ENCODE assay signal across 7 cellular contexts in genomic region chr15:65184305-65184943, GRCh38. TPM values are rescaled to one million over a fixed set of nuclear protein-coding genes. Genes with fewer than 3 reads are reported as not detected.
DNase-seq lines count a peak whose midpoint lies in the region; ATAC-seq and TF ChIP-seq lines count a peak whose summit lies in the region.

No MANE protein-coding gene starts in this region.

- H3K4me1 ChIP-seq in thymus (ENCODE audit: control insufficient read depth, insufficient read depth, low read length), result peaks cover 3% of the 10 kb centered on the region

- DNase-seq in NCI-H82 treated with DMSO at 0.1 percent for 48 hours (lab: John Stamatoyannopoulos, UW; ENCODE audit: unreplicated experiment) (peak; percentile 14), fibroblast of gingiva (ENCODE audit: low read depth) (peak; percentile 61), natural killer cell (peak; percentile 43)
- DNase-seq in activated T-cell treated with anti-CD3 and anti-CD28 coated beads, Interleukin-2, amount 50 U/mL, for 24 hours, result peak; percentile 64

- H3K9me3 Mint-ChIP-seq in activated T-cell treated with anti-CD3 and anti-CD28 coated beads, Interleukin-2, amount 50 U/mL, for 24 hours, result no peaks in the 10 kb centered on the region
- no peaks in the 10 kb centered on the region for H3K9me3 Mint-ChIP-seq in natural killer cell

- H3K4me1 Mint-ChIP-seq in activated T-cell treated with anti-CD3 and anti-CD28 coated beads, Interleukin-2, amount 50 U/mL, for 24 hours (ENCODE audit: low read depth), result peaks cover 33% of the 10 kb centered on the region
- H3K4me1 Mint-ChIP-seq in natural killer cell, result peaks cover 26 to 31% of the 10 kb centered on the region in 2 donors

- no peaks in the 10 kb centered on the region for H3K9me3 ChIP-seq in thymus (ENCODE audit: control insufficient read depth)

- H3K27me3 Mint-ChIP-seq in activated T-cell treated with anti-CD3 and anti-CD28 coated beads, Interleukin-2, amount 50 U/mL, for 24 hours, result no peaks in the 10 kb centered on the region
- no peaks in the 10 kb centered on the region for H3K27me3 Mint-ChIP-seq in natural killer cell (ENCODE audit: low read depth in 2 of 2)

- H3K36me3 ChIP-seq in thymus (ENCODE audit: control insufficient read depth, insufficient read depth), result no peaks in the 10 kb centered on the region

- intact Hi-C loops in natural killer cell (cut with micrococcal nuclease), result loop anchor here (2.0 to 10.0 kb wide), 3 partner anchors 50 to 200 kb away; partner anchors contain the start of genes PARP16 and PDCD7

- peak overlapping the region; percentile 97 for H3K4me3 Mint-ChIP-seq in activated T-cell treated with anti-CD3 and anti-CD28 coated beads, Interleukin-2, amount 50 U/mL, for 24 hours
- H3K4me3 Mint-ChIP-seq in natural killer cell, result peak overlapping the region; percentile 93

- ATAC-seq in GM18502 (IDR thresholded peaks at IDR 0.05; ENCODE audit: poor library complexity, unreplicated experiment) (peak; percentile 23), HG02840 (IDR thresholded peaks at IDR 0.05; ENCODE audit: low FRiP score, unreplicated experiment) (peak; percentile 17), natural killer cell (peak in 2 of 3 donors; percentile 2 to 5)

- peak overlapping the region; percentile 96 for H3K27ac ChIP-seq in thymus (ENCODE audit: low read depth)

- peak overlapping the region; percentile 95 for H3K27ac Mint-ChIP-seq in activated T-cell treated with anti-CD3 and anti-CD28 coated beads, Interleukin-2, amount 50 U/mL, for 24 hours
- peak overlapping the region; percentile 91 to 92 for H3K27ac Mint-ChIP-seq in natural killer cell

- H3K4me3 ChIP-seq in thymus (ENCODE audit: low read length), result peak overlapping the region; percentile 65

- peaks cover 37% of the 10 kb centered on the region for H3K36me3 Mint-ChIP-seq in activated T-cell treated with anti-CD3 and anti-CD28 coated beads, Interleukin-2, amount 50 U/mL, for 24 hours (ENCODE audit: low read depth)
- H3K36me3 Mint-ChIP-seq in natural killer cell, result no peaks in the 10 kb centered on the region

- TF ChIP-seq CTCF in natural killer cell (IDR thresholded peaks at IDR 0.05), result no peak

- under 1% methylated on average over 36 of the region's 36 CpGs for WGBS in thymus

- H3K27me3 ChIP-seq in thymus (ENCODE audit: control insufficient read depth, insufficient read depth), result no peaks in the 10 kb centered on the region

RNA-seq across cellular contexts. Expression of gene CLPX, which starts 0.7 kb away (rescaled TPM):
- 10 to 100 TPM; 35.4 to 39.9 (median 38.2) TPM for total RNA-seq in natural killer cell
- polyA plus RNA-seq in thymus, result 23.5 TPM

RNA-seq across cellular contexts. Expression of gene CILP, which starts 26.8 kb away (rescaled TPM):
- total RNA-seq in natural killer cell, result under 1 TPM; 0.24 to 0.61 (median 0.35) TPM
- polyA plus RNA-seq in thymus, result 5.2 TPM

RNA-seq across cellular contexts. Expression of gene PDCD7, which starts 50.8 kb away (rescaled TPM):
- 10 to 100 TPM; 19.1 to 33.9 (median 26.7) TPM for total RNA-seq in natural killer cell
- polyA plus RNA-seq in thymus, result 16.6 TPM

Comparison
In these comparisons a context has a peak if more than half of its experiments do, and no peak if none do; other contexts are left out.
1. Peak in every context shown above with its lines: DNase-seq, ATAC-seq, H3K4me3 ChIP-seq and H3K27ac ChIP-seq.
2. DNase-seq: peak in every context shown above with its lines; median percentile 64 in activated T-cell treated with anti-CD3 and anti-CD28 coated beads, Interleukin-2, amount 50 U/mL, for 24 hours; 61 in fibroblast of gingiva; 43 in natural killer cell; 14 in NCI-H82 treated with DMSO at 0.1 percent for 48 hours.